In the genomic region with DNA sequence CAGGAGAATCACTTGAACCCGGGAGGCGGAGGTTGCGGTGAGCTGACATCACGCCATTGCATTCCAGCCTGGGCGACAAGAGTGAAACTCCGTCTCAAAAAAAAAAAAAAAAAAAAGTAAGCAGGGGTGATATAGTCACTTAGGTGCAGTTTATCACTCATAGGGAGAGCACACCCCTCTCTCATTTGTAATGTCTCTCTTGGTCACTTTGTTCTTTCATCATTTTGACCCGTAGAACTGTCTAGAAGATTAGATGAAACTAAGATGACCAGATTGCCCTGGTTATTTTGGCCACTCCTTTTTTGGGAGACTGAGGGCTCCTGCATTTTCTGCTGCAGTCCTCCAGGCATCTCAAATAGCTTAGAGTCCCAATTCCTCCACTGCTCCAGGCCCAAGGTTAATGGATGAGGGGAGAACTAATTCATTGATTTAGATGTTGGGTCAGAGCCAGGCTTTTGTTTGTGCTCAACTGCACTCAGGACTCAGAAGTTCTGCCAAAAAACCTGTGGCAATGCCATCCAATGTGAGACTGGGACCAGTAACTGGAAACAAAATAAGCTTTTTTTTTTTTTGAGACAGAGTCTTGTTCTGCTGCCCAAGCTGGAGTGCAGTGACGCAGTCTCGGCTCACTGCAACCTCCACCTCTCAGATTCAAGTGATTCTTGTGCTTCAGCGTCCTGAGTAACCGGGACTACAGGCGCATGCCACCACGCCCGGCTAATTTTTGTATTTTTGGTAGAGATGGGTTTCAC, we compare ENCODE assay signal across 28 cellular contexts. TPM values are rescaled to one million over a fixed set of nuclear protein-coding genes. Genes with fewer than 3 reads are reported as not detected.
DNase-seq lines count a peak whose midpoint lies in the region; FAIRE-seq and TF ChIP-seq lines count a peak whose summit lies in the region.
"Had no signal": no experiment of that assay in that cellular context is flagged by ENCODE, and none has a peak within 500 bp of the region (broad histone marks: within the 10 kb centered on the region; RNA-seq: fewer than 3 reads in every experiment).

No MANE protein-coding gene starts in this region.

- no peak overlapping the region for H2BK15ac ChIP-seq in mesendoderm (replicated peaks; ENCODE audit: low read depth)

- no peak overlapping the region for H3K4me2 ChIP-seq in mesendoderm (ENCODE audit: low read length)
- H3K4me2 ChIP-seq: BLaER1 treated with 17β-estradiol and CSF1 and Interleukin-3, amounts not matched to agents 10 nM and 100 nM had no signal

- no peak overlapping the region for H3K4ac ChIP-seq in mesendoderm (ENCODE audit: low read depth, low read length)

- no peak overlapping the region for H3K23ac ChIP-seq in mesendoderm (ENCODE audit: low read length)

- no peaks in the 10 kb centered on the region for H3K9me3 ChIP-seq in A673 (ENCODE audit: low read depth, low read length, poor library complexity, severe bottlenecking)
- H3K9me3 ChIP-seq: Caco-2, esophagus muscularis mucosa, SJCRH30 had no signal

- no CpG with 5 or more reads among the region's 14 CpGs for WGBS in mesendoderm (ENCODE audit: extremely low coverage, insufficient coverage, low lambda C conversion rate)

- H2BK120ac ChIP-seq in mesendoderm (ENCODE audit: low read depth, low read length) = no peak overlapping the region

- H3K9ac ChIP-seq in mesendoderm (ENCODE audit: low read length) = no peak overlapping the region
- H3K9ac ChIP-seq: BLaER1 treated with 17β-estradiol and CSF1 and Interleukin-3, amounts not matched to agents 10 nM and 100 nM had no signal

- H2AK5ac ChIP-seq in mesendoderm (ENCODE audit: low read length) = no peak overlapping the region

- peak; percentile 74; the same call in 1 of the 2 replicates for TF ChIP-seq EP300 in Ishikawa (IDR thresholded peaks at IDR 0.05; ENCODE audit: borderline replicate concordance)

- H4K5ac ChIP-seq in mesendoderm (ENCODE audit: low read length) = no peak overlapping the region

- H3K4me3 ChIP-seq in mesendoderm (ENCODE audit: low read length) (no peak overlapping the region), A673 (ENCODE audit: low read depth, low read length, poor library complexity, severe bottlenecking) (no peak overlapping the region)
- H3K4me3 ChIP-seq: BLaER1 treated with 17β-estradiol and CSF1 and Interleukin-3, amounts not matched to agents 10 nM and 100 nM; cardiac muscle cell; esophagus muscularis mucosa; SJCRH30 had no signal

- H3K4me1 ChIP-seq in mesendoderm (ENCODE audit: control insufficient read depth, low read depth, low read length) (no peaks in the 10 kb centered on the region), A673 (ENCODE audit: insufficient read depth, low read length, poor library complexity, severe bottlenecking) (no peaks in the 10 kb centered on the region)
- H3K4me1 ChIP-seq: BLaER1 treated with 17β-estradiol and CSF1 and Interleukin-3, amounts not matched to agents 10 nM and 100 nM; Caco-2; esophagus muscularis mucosa; foreskin keratinocyte; SJCRH30 had no signal

- H2BK5ac ChIP-seq in mesendoderm (ENCODE audit: low read length) = no peak overlapping the region

- FAIRE-seq in H54 (lab: Jason Lieb, UNC) = no peak
- FAIRE-seq: small intestine had no signal

- H3K27ac ChIP-seq in mesendoderm (ENCODE audit: low read depth, low read length) (no peak overlapping the region), A673 (ENCODE audit: low read depth, low read length, poor library complexity, severe bottlenecking) (no peak overlapping the region)
- H3K27ac ChIP-seq: BLaER1 treated with 17β-estradiol and CSF1 and Interleukin-3, amounts not matched to agents 10 nM and 100 nM; cardiac muscle cell; esophagus muscularis mucosa; foreskin keratinocyte; SJCRH30 had no signal

- no peak overlapping the region for H4K8ac ChIP-seq in mesendoderm (ENCODE audit: low read depth, low read length)

- TF ChIP-seq POLR2A in H54 (IDR thresholded peaks at IDR 0.05; ENCODE audit: low read depth, low read length) = no peak

- no peak overlapping the region for H3K56ac ChIP-seq in mesendoderm (ENCODE audit: low read length)

- CTCF ChIA-PET in A673 (lab: Charles Lee) = no interaction called here

- H3K79me2 ChIP-seq in mesendoderm (ENCODE audit: control insufficient read depth, insufficient read depth, low read length) = no peaks in the 10 kb centered on the region

- DNase-seq in Ammon's horn (ENCODE audit: low spot score) (peak; percentile 35), astrocyte of the hippocampus (ENCODE audit: low read depth, low spot score) (peak; percentile 59), medulla oblongata (ENCODE audit: extremely low spot score) (peak; percentile 73), H54 (ENCODE audit: insufficient read length, low spot score) (no peak), mesendoderm (no peak), A673 (ENCODE audit: low spot score) (no peak), SKM-1 (lab: John Stamatoyannopoulos, UW; ENCODE audit: unreplicated experiment) (no peak)
- DNase-seq: ACHN; activated CD4-positive, CD25-positive, alpha-beta regulatory T cell; activated naive CD4-positive, alpha-beta T cell treated with anti-CD3 and anti-CD28 coated beads for 36 hours; Caco-2; cortex of kidney; DND-41; endodermal cell; foreskin keratinocyte; left cardiac atrium; midbrain; NCI-H1694; NCI-H748 treated with DMSO at 0.1 percent for 48 hours; retina; SJCRH30; small intestine; stimulated activated CD4-positive, alpha-beta T cell treated with anti-CD3 and anti-CD28 coated beads, Interleukin-1b, Interleukin-23, amount 100 ng/mL, for 48 hours had no signal

- no peaks in the 10 kb centered on the region for H3K79me1 ChIP-seq in mesendoderm (ENCODE audit: low read length)

- H3K27me3 ChIP-seq in mesendoderm (ENCODE audit: insufficient read depth, low read length, poor library complexity) (no peaks in the 10 kb centered on the region), A673 (replicated peaks; ENCODE audit: insufficient read depth, low read depth, low read length, poor library complexity) (no peaks in the 10 kb centered on the region)
- H3K27me3 ChIP-seq: BLaER1 treated with 17β-estradiol and CSF1 and Interleukin-3, amounts not matched to agents 10 nM and 100 nM; cardiac muscle cell; esophagus muscularis mucosa; foreskin keratinocyte; SJCRH30 had no signal

- no TSS peak for BruUV-seq in A673 (replicated peaks; lab: Mats Ljungman, UMichigan)

- POLR2A ChIA-PET in A673 (lab: Charles Lee; ENCODE audit: low non-redundant PET) = no interaction called here

- H3K36me3 ChIP-seq in mesendoderm (ENCODE audit: control insufficient read depth, insufficient read depth, low read length) = no peaks in the 10 kb centered on the region
- H3K36me3 ChIP-seq in A673 (ENCODE audit: insufficient read depth, low read length, poor library complexity, severe bottlenecking) = no peaks in the 10 kb centered on the region
- H3K36me3 ChIP-seq: BLaER1 treated with 17β-estradiol and CSF1 and Interleukin-3, amounts not matched to agents 10 nM and 100 nM; cardiac muscle cell; esophagus muscularis mucosa; SJCRH30 had no signal

- intact Hi-C loops in A673 (cut with micrococcal nuclease; ENCODE audit: unreplicated experiment) = no loop called here

- H3K18ac ChIP-seq in mesendoderm (ENCODE audit: low read length) = no peak overlapping the region

- no peak for TF ChIP-seq RAD21 in Ishikawa (IDR thresholded peaks at IDR 0.05; ENCODE audit: low read depth)

- no peak for TF ChIP-seq CTCF in A673 (conservative IDR thresholded peaks at IDR 0.05; ENCODE audit: low read depth, low read length)

TF ChIP-seq in Ishikawa, 13 proteins besides CTCF, POLR2A, EP300 and RAD21 (continues in another document):
- TF ChIP-seq TEAD4 (IDR thresholded peaks at IDR 0.05) (peak; percentile 56), CREB1 (IDR thresholded peaks at IDR 0.05; ENCODE audit: low read depth) (no peak), FOXM1 (IDR thresholded peaks at IDR 0.05; ENCODE audit: borderline replicate concordance, low read depth) (no peak), TCF12 (IDR thresholded peaks at IDR 0.05; ENCODE audit: low read depth) (peak; percentile 38), CEBPB (IDR thresholded peaks at IDR 0.05) (0 out of 2 replicates have a peak, but pooled peaks have one; percentile 11), TAF1 (IDR thresholded peaks at IDR 0.05; ENCODE audit: low read depth) (no peak), ZBTB7A (IDR thresholded peaks at IDR 0.05; ENCODE audit: low read depth) (no peak), NFIC (IDR thresholded peaks at IDR 0.05) (peak; percentile 97), EGR1 (IDR thresholded peaks at IDR 0.05) (no peak)
- TF ChIP-seq, protein P1, sequence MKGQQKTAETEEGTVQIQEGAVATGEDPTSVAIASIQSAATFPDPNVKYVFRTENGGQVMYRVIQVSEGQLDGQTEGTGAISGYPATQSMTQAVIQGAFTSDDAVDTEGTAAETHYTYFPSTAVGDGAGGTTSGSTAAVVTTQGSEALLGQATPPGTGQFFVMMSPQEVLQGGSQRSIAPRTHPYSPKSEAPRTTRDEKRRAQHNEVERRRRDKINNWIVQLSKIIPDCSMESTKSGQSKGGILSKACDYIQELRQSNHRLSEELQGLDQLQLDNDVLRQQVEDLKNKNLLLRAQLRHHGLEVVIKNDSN (IDR thresholded peaks at IDR 0.05) = no peak
- TF ChIP-seq, protein P2, sequence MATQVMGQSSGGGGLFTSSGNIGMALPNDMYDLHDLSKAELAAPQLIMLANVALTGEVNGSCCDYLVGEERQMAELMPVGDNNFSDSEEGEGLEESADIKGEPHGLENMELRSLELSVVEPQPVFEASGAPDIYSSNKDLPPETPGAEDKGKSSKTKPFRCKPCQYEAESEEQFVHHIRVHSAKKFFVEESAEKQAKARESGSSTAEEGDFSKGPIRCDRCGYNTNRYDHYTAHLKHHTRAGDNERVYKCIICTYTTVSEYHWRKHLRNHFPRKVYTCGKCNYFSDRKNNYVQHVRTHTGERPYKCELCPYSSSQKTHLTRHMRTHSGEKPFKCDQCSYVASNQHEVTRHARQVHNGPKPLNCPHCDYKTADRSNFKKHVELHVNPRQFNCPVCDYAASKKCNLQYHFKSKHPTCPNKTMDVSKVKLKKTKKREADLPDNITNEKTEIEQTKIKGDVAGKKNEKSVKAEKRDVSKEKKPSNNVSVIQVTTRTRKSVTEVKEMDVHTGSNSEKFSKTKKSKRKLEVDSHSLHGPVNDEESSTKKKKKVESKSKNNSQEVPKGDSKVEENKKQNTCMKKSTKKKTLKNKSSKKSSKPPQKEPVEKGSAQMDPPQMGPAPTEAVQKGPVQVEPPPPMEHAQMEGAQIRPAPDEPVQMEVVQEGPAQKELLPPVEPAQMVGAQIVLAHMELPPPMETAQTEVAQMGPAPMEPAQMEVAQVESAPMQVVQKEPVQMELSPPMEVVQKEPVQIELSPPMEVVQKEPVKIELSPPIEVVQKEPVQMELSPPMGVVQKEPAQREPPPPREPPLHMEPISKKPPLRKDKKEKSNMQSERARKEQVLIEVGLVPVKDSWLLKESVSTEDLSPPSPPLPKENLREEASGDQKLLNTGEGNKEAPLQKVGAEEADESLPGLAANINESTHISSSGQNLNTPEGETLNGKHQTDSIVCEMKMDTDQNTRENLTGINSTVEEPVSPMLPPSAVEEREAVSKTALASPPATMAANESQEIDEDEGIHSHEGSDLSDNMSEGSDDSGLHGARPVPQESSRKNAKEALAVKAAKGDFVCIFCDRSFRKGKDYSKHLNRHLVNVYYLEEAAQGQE (IDR thresholded peaks at IDR 0.05; ENCODE audit: low read depth) = no peak

RNA-seq across cellular contexts. Expression of a gene that starts 49.9 kb away (rescaled TPM):
- 5.5 TPM for polyA plus RNA-seq in mesendoderm (2013, experiment 1 of 2)
- polyA plus RNA-seq in mesendoderm (2013, experiment 2 of 2) = 6.2 TPM
- 23.7 and 27.0 TPM in 2 replicates for total RNA-seq in A673 (2021)
- total RNA-seq: RPMI7951 had no signal

Comparison
In these comparisons a context has a peak if more than half of its experiments do, and no peak if none do; other contexts are left out.
1. DNase-seq: peak in Ammon's horn (single experiment), astrocyte of the hippocampus (single experiment) and medulla oblongata (single experiment); none in H54 (single experiment), mesendoderm (single experiment), A673 (single experiment) and SKM-1 (single experiment).